9 cellular contexts compared by ENCODE assay signal in genomic region chr17:43467981-43468541, GRCh38. TPM values are rescaled to one million over a fixed set of nuclear protein-coding genes. Genes with fewer than 3 reads are reported as not detected.
DNase-seq lines count a peak whose midpoint lies in the region; ATAC-seq and TF ChIP-seq lines count a peak whose summit lies in the region.
"Had no signal": no experiment of that assay in that cellular context is flagged by ENCODE, and none has a peak within 500 bp of the region (broad histone marks: within the 10 kb centered on the region; RNA-seq: fewer than 3 reads in every experiment).

No MANE protein-coding gene starts in this region.

- H3K27ac ChIP-seq in PC-9, result peak overlapping the region; percentile 81

- POLR2A ChIA-PET in PC-9 (lab: Charles Lee; ENCODE audit: unreplicated experiment), result interaction anchor here (0.6 to 0.7 kb wide), 4 partner anchors 10 to 106 kb away, joined by 4 to 8 read pairs (median 6); no protein-coding TSS in a partner anchor

- no TSS peak for BruUV-seq in PC-9 (replicated peaks; lab: Mats Ljungman, UMichigan)

- ATAC-seq in GM18498 (IDR thresholded peaks at IDR 0.05; ENCODE audit: unreplicated experiment) (no peak), GM21717 (IDR thresholded peaks at IDR 0.05; ENCODE audit: unreplicated experiment) (no peak)

- DNase-seq in DMS 273 treated with DMSO at 0.1 percent for 48 hours (lab: John Stamatoyannopoulos, UW) (peak; percentile 74), PC-9 (no peak), fibroblast of gingiva (ENCODE audit: low read depth) (peak; percentile 97), renal cortical epithelial cell (ENCODE audit: low read depth) (peak; percentile 89), NCI-H1105 (lab: John Stamatoyannopoulos, UW) (no peak)
- DNase-seq in activated naive CD4-positive, alpha-beta T cell treated with anti-CD3 and anti-CD28 coated beads, Interleukin-2, amount 50 U/mL, for 16 hours, result no peak
- DNase-seq: NCI-H1048 had no signal

- peaks cover 29% of the 10 kb centered on the region for H3K4me1 ChIP-seq in PC-9 (replicated peaks; ENCODE audit: insufficient read depth)

- intact Hi-C loops in PC-9 (cut with micrococcal nuclease; ENCODE audit: unreplicated experiment), result loop anchor here (5.0 kb wide), 1 partner anchor 36 kb away; no protein-coding TSS in a partner anchor

- no peaks in the 10 kb centered on the region for H3K27me3 ChIP-seq in PC-9 (ENCODE audit: insufficient read depth, low read depth)

- no peak overlapping the region for H3K4me3 ChIP-seq in PC-9

- no peak for TF ChIP-seq CTCF in PC-9 (conservative IDR thresholded peaks at IDR 0.05)

- H3K36me3 ChIP-seq in PC-9 (ENCODE audit: low read depth), result no peaks in the 10 kb centered on the region

- H3K9me3 ChIP-seq in PC-9 (ENCODE audit: insufficient read depth, low read depth), result no peaks in the 10 kb centered on the region

- no peaks in the 10 kb centered on the region for H3K79me2 ChIP-seq in PC-9 (ENCODE audit: low read depth)

- CTCF ChIA-PET in PC-9 (lab: Charles Lee), result no interaction called here

- peaks cover 39% of the 10 kb centered on the region for H3F3A ChIP-seq in PC-9 (ENCODE audit: insufficient read depth, low read depth)

- no peaks in the 10 kb centered on the region for H4K20me1 ChIP-seq in PC-9 (ENCODE audit: insufficient read depth)

- H2AFZ ChIP-seq in PC-9, result no peak overlapping the region

- H3K9me2 ChIP-seq in PC-9 (ENCODE audit: insufficient read depth), result no peaks in the 10 kb centered on the region

- H3K4me2 ChIP-seq in PC-9, result peak overlapping the region; percentile 41

RNA-seq across cellular contexts. Expression of gene DHX8, which starts 15.7 kb away (rescaled TPM):
- total RNA-seq in PC-9 (2021), result 42.4 and 55.4 TPM in 2 replicates
- total RNA-seq in renal cortical epithelial cell, result 29.3 and 57.4 TPM in 2 replicates

Comparison
In these comparisons a context has a peak if more than half of its experiments do, and no peak if none do; other contexts are left out.
1. DNase-seq: peak in DMS 273 treated with DMSO at 0.1 percent for 48 hours (single experiment), fibroblast of gingiva (single experiment) and renal cortical epithelial cell (single experiment); none in PC-9 (0 of 2), activated naive CD4-positive, alpha-beta T cell treated with anti-CD3 and anti-CD28 coated beads, Interleukin-2, amount 50 U/mL, for 16 hours (single experiment) and NCI-H1105 (single experiment).